Comparison of ENCODE assay signal across 8 cellular contexts in genomic region chr6:100461273-100461919, GRCh38. TPM values are rescaled to one million over a fixed set of nuclear protein-coding genes. Genes with fewer than 3 reads are reported as not detected.
A peak's percentile ranks its signal among the peaks of the same experiment; 100 is the strongest.
DNase-seq lines count a peak whose midpoint lies in the region; ATAC-seq lines count a peak whose summit lies in the region.

No MANE protein-coding gene starts in this region.

- no peak overlapping the region for H3K27ac Mint-ChIP-seq in CD4-positive, CD25-positive, alpha-beta regulatory T cell

- peak overlapping the region; percentile 33 to 86 (median 65) for H3K4me3 Mint-ChIP-seq in CD4-positive, CD25-positive, alpha-beta regulatory T cell

- no peak overlapping the region for H3K9ac ChIP-seq in HUES64 (ENCODE audit: low read depth, low read length)

- H3K9me3 Mint-ChIP-seq in CD4-positive, CD25-positive, alpha-beta regulatory T cell = peaks cover 0 to 32% (median 5%) of the 10 kb centered on the region in 7 donors

- no peaks in the 10 kb centered on the region for H3K36me3 Mint-ChIP-seq in CD4-positive, CD25-positive, alpha-beta regulatory T cell

- H3K27ac ChIP-seq in CD4-positive, CD25-positive, alpha-beta regulatory T cell (ENCODE audit: insufficient read depth, low read length, poor library complexity, severe bottlenecking) = no peak overlapping the region
- H3K27ac ChIP-seq in HUES64 (ENCODE audit: low read depth, low read length) = no peak overlapping the region
- H3K27ac ChIP-seq in SJSA1 = peak overlapping the region; percentile 66

- H3K36me3 ChIP-seq in CD4-positive, CD25-positive, alpha-beta regulatory T cell (ENCODE audit: control insufficient read depth, insufficient read depth, low read length) = no peaks in the 10 kb centered on the region
- no peaks in the 10 kb centered on the region for H3K36me3 ChIP-seq in HUES64 (ENCODE audit: insufficient read depth, low read length)
- H3K36me3 ChIP-seq in SJSA1 = no peaks in the 10 kb centered on the region; the same call in 1 of the 2 replicates

- peaks cover 61% of the 10 kb centered on the region for H3K27me3 ChIP-seq in CD4-positive, CD25-positive, alpha-beta regulatory T cell (ENCODE audit: control insufficient read depth, insufficient read depth, low read length)
- H3K27me3 ChIP-seq in HUES64 (ENCODE audit: insufficient read depth, low read length) = peaks cover 100% of the 10 kb centered on the region
- H3K27me3 ChIP-seq in SJSA1 (replicated peaks) = no peaks in the 10 kb centered on the region

- peaks cover 15 to 23% of the 10 kb centered on the region in 2 experiments for H3K9me3 ChIP-seq in CD4-positive, CD25-positive, alpha-beta regulatory T cell (ENCODE audit: control insufficient read depth in 2 of 2, low read length in 2 of 2)
- H3K9me3 ChIP-seq in HUES64 (ENCODE audit: insufficient read depth, low read depth, low read length) = no peaks in the 10 kb centered on the region
- no peaks in the 10 kb centered on the region for H3K9me3 ChIP-seq in SJSA1 (replicated peaks)

- WGBS in HUES64 = under 1% methylated on average over 27 of the region's 29 CpGs

- intact Hi-C loops in left colon (cut with DNase I, micrococcal nuclease) = no loop called here

- peaks cover 38% of the 10 kb centered on the region for H3K4me1 ChIP-seq in CD4-positive, CD25-positive, alpha-beta regulatory T cell (ENCODE audit: control insufficient read depth, insufficient read depth, low read length, poor library complexity, severe bottlenecking)
- H3K4me1 ChIP-seq in HUES64 (ENCODE audit: insufficient read depth, low read length) (peaks cover 55% of the 10 kb centered on the region), SJSA1 (replicated peaks) (peaks cover 19% of the 10 kb centered on the region)

- H3K4me1 Mint-ChIP-seq in CD4-positive, CD25-positive, alpha-beta regulatory T cell = peaks cover 13 to 44% (median 28%) of the 10 kb centered on the region in 4 donors

- no peak for ATAC-seq in CD4-positive, CD25-positive, alpha-beta regulatory T cell (ENCODE audit: low read depth in 2 of 2)
- ATAC-seq in left colon = no peak
- no peak for ATAC-seq in HG02678 (IDR thresholded peaks at IDR 0.05; ENCODE audit: unreplicated experiment)

- DNase-seq in CD4-positive, CD25-positive, alpha-beta regulatory T cell = no peak
- DNase-seq in SJSA1 (ENCODE audit: low read depth in 1 of 2, low spot score in 2 of 2) (peak in 1 of 2 experiments; percentile 79), left kidney (ENCODE audit: low read depth, low spot score) (peak; percentile 58), middle frontal gyrus (ENCODE audit: extremely low spot score, low spot score) (no peak), NAMALWA (ENCODE audit: low spot score) (no peak), left colon (no peak)

- H3K4me3 ChIP-seq in CD4-positive, CD25-positive, alpha-beta regulatory T cell (ENCODE audit: low read depth, low read length) = peak overlapping the region; percentile 57
- H3K4me3 ChIP-seq in HUES64 (ENCODE audit: low read length) (0 out of 2 replicates have a peak overlapping the region, but pooled peaks have one; percentile 13), SJSA1 (peak overlapping the region; percentile 49)

- peaks cover 56% of the 10 kb centered on the region for H3K27me3 Mint-ChIP-seq in CD4-positive, CD25-positive, alpha-beta regulatory T cell

RNA-seq across cellular contexts. Expression of gene SIM1, which starts 3.3 kb away (rescaled TPM):
- total RNA-seq in CD4-positive, CD25-positive, alpha-beta regulatory T cell = 0.64 TPM
- under 1 TPM in 2 of 4 donors, not detected in 2; 0.39 to 0.51 TPM for polyA plus RNA-seq in CD4-positive, CD25-positive, alpha-beta regulatory T cell
- polyA plus RNA-seq in HUES64 (2013, experiment 1 of 2) = 0.30 TPM
- polyA plus RNA-seq in HUES64 (2013, experiment 2 of 2) = 0.06 TPM
- 1.1 and 1.6 TPM in 2 replicates for total RNA-seq in SJSA1 (2014; rRNA removed; shearing (Covaris generic))
- total RNA-seq in left colon = not detected
